1 cellular context compared by ENCODE assay signal in the genomic region with DNA sequence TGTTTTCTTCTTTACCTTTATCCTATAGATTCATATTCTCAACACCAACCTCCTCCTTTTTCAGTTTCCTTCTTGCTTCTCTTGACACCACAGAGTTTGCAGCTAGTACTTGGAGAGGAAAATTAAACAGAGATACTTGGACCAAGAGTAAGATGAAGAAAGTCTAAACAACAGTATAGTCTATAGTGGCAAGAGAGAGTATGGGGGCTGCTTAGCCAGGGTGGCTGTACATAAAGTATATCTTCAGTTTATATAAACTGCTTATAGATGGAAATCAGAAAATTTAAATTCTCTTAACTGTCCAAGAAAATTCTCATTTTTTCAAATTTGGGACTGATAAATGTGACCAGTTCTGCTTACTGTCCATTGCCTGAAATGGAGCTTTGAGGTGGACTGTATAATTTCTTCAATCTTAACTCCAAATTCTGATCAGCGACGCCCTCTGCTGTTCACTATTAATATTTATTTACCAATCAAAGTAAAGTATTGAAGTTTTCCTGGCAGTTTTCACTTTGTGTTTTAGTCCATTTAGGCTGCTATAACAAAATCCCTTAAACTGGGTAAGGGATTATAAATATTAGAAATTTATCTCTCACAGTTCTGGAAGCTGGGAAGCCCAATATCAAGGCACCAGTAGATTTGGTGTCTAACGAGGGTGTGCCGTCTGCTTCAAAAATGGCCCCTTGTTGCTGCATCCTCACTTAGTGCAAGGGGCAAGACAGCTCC.
TF ChIP-seq lines count a peak whose summit lies in the region.

No MANE protein-coding gene starts in this region.

TF ChIP-seq in K562, 482 proteins besides CTCF, POLR2A, EP300 and RAD21:
- no peak for TF ChIP-seq ZNF354B (CRISPR knock-in tag; IDR thresholded peaks at IDR 0.05)
- TF ChIP-seq, protein P1, sequence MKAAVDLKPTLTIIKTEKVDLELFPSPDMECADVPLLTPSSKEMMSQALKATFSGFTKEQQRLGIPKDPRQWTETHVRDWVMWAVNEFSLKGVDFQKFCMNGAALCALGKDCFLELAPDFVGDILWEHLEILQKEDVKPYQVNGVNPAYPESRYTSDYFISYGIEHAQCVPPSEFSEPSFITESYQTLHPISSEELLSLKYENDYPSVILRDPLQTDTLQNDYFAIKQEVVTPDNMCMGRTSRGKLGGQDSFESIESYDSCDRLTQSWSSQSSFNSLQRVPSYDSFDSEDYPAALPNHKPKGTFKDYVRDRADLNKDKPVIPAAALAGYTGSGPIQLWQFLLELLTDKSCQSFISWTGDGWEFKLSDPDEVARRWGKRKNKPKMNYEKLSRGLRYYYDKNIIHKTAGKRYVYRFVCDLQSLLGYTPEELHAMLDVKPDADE (conservative IDR thresholded peaks at IDR 0.05; ENCODE audit: control insufficient read depth, low read depth, low read length) = no peak
- TF ChIP-seq SMC3 (conservative IDR thresholded peaks at IDR 0.05; ENCODE audit: insufficient read depth, low read depth, low read length) = 0 out of 2 replicates have a peak, but pooled peaks have one; percentile 21
- TF ChIP-seq, protein P2, sequence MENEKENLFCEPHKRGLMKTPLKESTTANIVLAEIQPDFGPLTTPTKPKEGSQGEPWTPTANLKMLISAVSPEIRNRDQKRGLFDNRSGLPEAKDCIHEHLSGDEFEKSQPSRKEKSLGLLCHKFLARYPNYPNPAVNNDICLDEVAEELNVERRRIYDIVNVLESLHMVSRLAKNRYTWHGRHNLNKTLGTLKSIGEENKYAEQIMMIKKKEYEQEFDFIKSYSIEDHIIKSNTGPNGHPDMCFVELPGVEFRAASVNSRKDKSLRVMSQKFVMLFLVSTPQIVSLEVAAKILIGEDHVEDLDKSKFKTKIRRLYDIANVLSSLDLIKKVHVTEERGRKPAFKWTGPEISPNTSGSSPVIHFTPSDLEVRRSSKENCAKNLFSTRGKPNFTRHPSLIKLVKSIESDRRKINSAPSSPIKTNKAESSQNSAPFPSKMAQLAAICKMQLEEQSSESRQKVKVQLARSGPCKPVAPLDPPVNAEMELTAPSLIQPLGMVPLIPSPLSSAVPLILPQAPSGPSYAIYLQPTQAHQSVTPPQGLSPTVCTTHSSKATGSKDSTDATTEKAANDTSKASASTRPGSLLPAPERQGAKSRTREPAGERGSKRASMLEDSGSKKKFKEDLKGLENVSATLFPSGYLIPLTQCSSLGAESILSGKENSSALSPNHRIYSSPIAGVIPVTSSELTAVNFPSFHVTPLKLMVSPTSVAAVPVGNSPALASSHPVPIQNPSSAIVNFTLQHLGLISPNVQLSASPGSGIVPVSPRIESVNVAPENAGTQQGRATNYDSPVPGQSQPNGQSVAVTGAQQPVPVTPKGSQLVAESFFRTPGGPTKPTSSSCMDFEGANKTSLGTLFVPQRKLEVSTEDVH (IDR thresholded peaks at IDR 0.05; ENCODE audit: low read depth, partially characterized antibody) = no peak
- TF ChIP-seq, protein P3, sequence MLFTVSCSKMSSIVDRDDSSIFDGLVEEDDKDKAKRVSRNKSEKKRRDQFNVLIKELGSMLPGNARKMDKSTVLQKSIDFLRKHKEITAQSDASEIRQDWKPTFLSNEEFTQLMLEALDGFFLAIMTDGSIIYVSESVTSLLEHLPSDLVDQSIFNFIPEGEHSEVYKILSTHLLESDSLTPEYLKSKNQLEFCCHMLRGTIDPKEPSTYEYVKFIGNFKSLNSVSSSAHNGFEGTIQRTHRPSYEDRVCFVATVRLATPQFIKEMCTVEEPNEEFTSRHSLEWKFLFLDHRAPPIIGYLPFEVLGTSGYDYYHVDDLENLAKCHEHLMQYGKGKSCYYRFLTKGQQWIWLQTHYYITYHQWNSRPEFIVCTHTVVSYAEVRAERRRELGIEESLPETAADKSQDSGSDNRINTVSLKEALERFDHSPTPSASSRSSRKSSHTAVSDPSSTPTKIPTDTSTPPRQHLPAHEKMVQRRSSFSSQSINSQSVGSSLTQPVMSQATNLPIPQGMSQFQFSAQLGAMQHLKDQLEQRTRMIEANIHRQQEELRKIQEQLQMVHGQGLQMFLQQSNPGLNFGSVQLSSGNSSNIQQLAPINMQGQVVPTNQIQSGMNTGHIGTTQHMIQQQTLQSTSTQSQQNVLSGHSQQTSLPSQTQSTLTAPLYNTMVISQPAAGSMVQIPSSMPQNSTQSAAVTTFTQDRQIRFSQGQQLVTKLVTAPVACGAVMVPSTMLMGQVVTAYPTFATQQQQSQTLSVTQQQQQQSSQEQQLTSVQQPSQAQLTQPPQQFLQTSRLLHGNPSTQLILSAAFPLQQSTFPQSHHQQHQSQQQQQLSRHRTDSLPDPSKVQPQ (CRISPR knock-in tag; IDR thresholded peaks at IDR 0.05; ENCODE audit: borderline replicate concordance) = no peak
- TF ChIP-seq, protein P4, sequence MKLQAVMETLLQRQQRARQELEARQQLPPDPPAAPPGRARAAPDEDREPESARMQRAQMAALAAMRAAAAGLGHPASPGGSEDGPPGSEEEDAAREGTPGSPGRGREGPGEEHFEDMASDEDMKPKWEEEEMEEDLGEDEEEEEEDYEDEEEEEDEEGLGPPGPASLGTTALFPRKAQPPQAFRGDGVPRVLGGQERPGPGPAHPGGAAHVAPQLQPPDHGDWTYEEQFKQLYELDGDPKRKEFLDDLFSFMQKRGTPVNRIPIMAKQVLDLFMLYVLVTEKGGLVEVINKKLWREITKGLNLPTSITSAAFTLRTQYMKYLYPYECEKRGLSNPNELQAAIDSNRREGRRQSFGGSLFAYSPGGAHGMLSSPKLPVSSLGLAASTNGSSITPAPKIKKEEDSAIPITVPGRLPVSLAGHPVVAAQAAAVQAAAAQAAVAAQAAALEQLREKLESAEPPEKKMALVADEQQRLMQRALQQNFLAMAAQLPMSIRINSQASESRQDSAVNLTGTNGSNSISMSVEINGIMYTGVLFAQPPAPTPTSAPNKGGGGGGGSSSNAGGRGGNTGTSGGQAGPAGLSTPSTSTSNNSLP (IDR thresholded peaks at IDR 0.05; ENCODE audit: borderline replicate concordance, low read depth, low read length) = peak; percentile 73; the same call in 1 of the 2 replicates
TF ChIP-seq in K562: peak in this region for 2.
